Comparison of ENCODE assay signal across 13 cellular contexts in the genomic region with DNA sequence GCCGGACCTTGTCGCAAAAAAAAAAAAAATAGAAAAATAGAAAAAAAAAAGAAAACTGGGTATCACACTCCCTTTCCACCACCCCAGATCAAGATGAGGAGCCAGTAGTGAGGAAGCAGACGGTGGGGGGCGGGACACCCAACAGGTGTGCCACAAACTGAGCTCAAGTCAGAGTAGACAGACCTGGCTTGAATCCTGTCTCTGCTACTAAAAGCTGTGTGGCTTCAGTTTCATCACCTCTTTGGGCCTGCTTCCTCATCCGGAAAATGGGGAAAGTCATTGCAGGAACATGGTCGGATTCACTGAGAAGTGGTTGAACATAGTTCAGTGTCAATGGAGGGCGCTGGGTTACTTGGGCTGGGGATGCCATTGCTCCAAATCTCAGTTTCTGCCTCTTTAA. TPM values are rescaled to one million over a fixed set of nuclear protein-coding genes. Genes with fewer than 3 reads are reported as not detected.
DNase-seq lines count a peak whose midpoint lies in the region; TF ChIP-seq lines count a peak whose summit lies in the region.
"Had no signal": no experiment of that assay in that cellular context is flagged by ENCODE, and none has a peak within 500 bp of the region (broad histone marks: within the 10 kb centered on the region; RNA-seq: fewer than 3 reads in every experiment).

No MANE protein-coding gene starts in this region.

- H3K9me3 ChIP-seq in SK-N-MC (ENCODE audit: low read depth, low read length): no peaks in the 10 kb centered on the region
- no peaks in the 10 kb centered on the region for H3K9me3 ChIP-seq in duodenal mucosa (ENCODE audit: control insufficient read depth in 1 of 2, low read length in 2 of 2)
- H3K9me3 ChIP-seq in suprapubic skin: no peaks in the 10 kb centered on the region
- H3K9me3 ChIP-seq in Karpas-422 (ENCODE audit: low read length): no peaks in the 10 kb centered on the region
- H3K9me3 ChIP-seq: MG63 had no signal

- H2AFZ ChIP-seq in Karpas-422 (ENCODE audit: low read length): no peak overlapping the region

- H3K27me3 ChIP-seq in duodenal mucosa (ENCODE audit: control insufficient read depth in 1 of 2, insufficient read depth in 2 of 2, low read length in 2 of 2): no peaks in the 10 kb centered on the region
- H3K27me3 ChIP-seq in suprapubic skin: peaks cover 4% of the 10 kb centered on the region
- H3K27me3 ChIP-seq in Karpas-422 (ENCODE audit: low read length): no peaks in the 10 kb centered on the region

- no peak for TF ChIP-seq CTCF in mesothelial cell of epicardium (IDR thresholded peaks at IDR 0.05; ENCODE audit: unreplicated experiment)
- no peak for TF ChIP-seq CTCF in suprapubic skin (IDR thresholded peaks at IDR 0.05)
- no peak for TF ChIP-seq CTCF in HFFc6 (IDR thresholded peaks at IDR 0.05)

- H3K9me3 Mint-ChIP-seq in mesothelial cell of epicardium (no peaks in the 10 kb centered on the region), HFFc6 (no peaks in the 10 kb centered on the region; the same call in 1 of the 2 replicates)

- no peaks in the 10 kb centered on the region for H4K20me1 ChIP-seq in Karpas-422 (ENCODE audit: insufficient read depth, low read depth, low read length)

- TF ChIP-seq POLR2A in suprapubic skin (IDR thresholded peaks at IDR 0.05): no peak

- H3K4me1 ChIP-seq in duodenal mucosa (ENCODE audit: control insufficient read depth in 1 of 2, insufficient read depth in 2 of 2, low read length in 2 of 2): peaks cover 48 to 56% of the 10 kb centered on the region in 2 donors
- peaks cover 71% of the 10 kb centered on the region for H3K4me1 ChIP-seq in suprapubic skin
- peaks cover 5% of the 10 kb centered on the region for H3K4me1 ChIP-seq in Karpas-422 (ENCODE audit: low read length)

- no peak overlapping the region for H3K4me2 ChIP-seq in Karpas-422 (ENCODE audit: low read depth, low read length, poor library complexity, severe bottlenecking)

- H3K79me2 ChIP-seq in Karpas-422 (ENCODE audit: low read length): no peaks in the 10 kb centered on the region

- H3K27ac Mint-ChIP-seq in mesothelial cell of epicardium (peak overlapping the region; percentile 93), HFFc6 (no peak overlapping the region)

- WGBS in suprapubic skin: 62% methylated on average over 7 of the region's 7 CpGs

- H3K27me3 Mint-ChIP-seq in mesothelial cell of epicardium (ENCODE audit: low read depth) (no peaks in the 10 kb centered on the region), HFFc6 (ENCODE audit: insufficient read depth) (peaks cover 4% of the 10 kb centered on the region)

- peaks cover 6% of the 10 kb centered on the region for H3K36me3 Mint-ChIP-seq in mesothelial cell of epicardium
- H3K36me3 Mint-ChIP-seq in HFFc6 (ENCODE audit: low read depth): peaks cover 6% of the 10 kb centered on the region; the same call in 1 of the 2 replicates

- H3K27ac ChIP-seq in SK-N-MC (peak overlapping the region; percentile 77), duodenal mucosa (ENCODE audit: low read depth, low read length) (no peak overlapping the region), suprapubic skin (peak overlapping the region; percentile 90), Karpas-422 (ENCODE audit: low read length) (no peak overlapping the region)

- H3K4me1 Mint-ChIP-seq in mesothelial cell of epicardium (peaks cover 62% of the 10 kb centered on the region), HFFc6 (ENCODE audit: low read depth) (peaks cover 24% of the 10 kb centered on the region)

- DNase-seq in SK-N-MC (ENCODE audit: low read depth, low spot score) (no peak), mesothelial cell of epicardium (ENCODE audit: low spot score in 2 of 2, unreplicated experiment in 2 of 2) (no peak), suprapubic skin (ENCODE audit: low spot score in 2 of 2) (peak in 1 of 2 donors; percentile 69), Karpas-422 (no peak), epidermal melanocyte (ENCODE audit: insufficient read length, low spot score) (no peak), HFFc6 (no peak), HUDEP-2 (lab: John Stamatoyannopoulos, UW; ENCODE audit: unreplicated experiment in 76 of 76) (no peak)
- DNase-seq: activated T-cell treated with anti-CD3 and anti-CD28 coated beads, Interleukin-2, amount 50 U/mL, for 48 hours; NCI-H526 treated with DMSO at 0.1 percent for 48 hours; trophoblast cell had no signal

- no peak overlapping the region for H3K4me3 Mint-ChIP-seq in mesothelial cell of epicardium
- H3K4me3 Mint-ChIP-seq in HFFc6: no peak overlapping the region

- no peaks in the 10 kb centered on the region; the same call in 1 of the 2 replicates for H3K36me3 ChIP-seq in SK-N-MC (ENCODE audit: insufficient read depth, low read length)
- no peaks in the 10 kb centered on the region for H3K36me3 ChIP-seq in duodenal mucosa (ENCODE audit: control insufficient read depth in 1 of 2, insufficient read depth in 2 of 2, low read length in 2 of 2)
- H3K36me3 ChIP-seq in suprapubic skin: peaks cover 4% of the 10 kb centered on the region
- H3K36me3 ChIP-seq in Karpas-422 (ENCODE audit: insufficient read depth, low read length): no peaks in the 10 kb centered on the region
- H3K36me3 ChIP-seq: MG63 had no signal

- H3K4me3 ChIP-seq in SK-N-MC (no peak overlapping the region), duodenal mucosa (ENCODE audit: low read depth in 1 of 2, low read length in 2 of 2) (no peak overlapping the region), suprapubic skin (peak overlapping the region; percentile 42), Karpas-422 (ENCODE audit: low read length) (no peak overlapping the region)
- H3K4me3 ChIP-seq: MG63 had no signal

- H3K9ac ChIP-seq in SK-N-MC (ENCODE audit: insufficient read length) (no peak overlapping the region), duodenal mucosa (ENCODE audit: low read depth in 1 of 2, low read length in 2 of 2) (peak overlapping the region; percentile 2 to 31), Karpas-422 (ENCODE audit: low read length) (no peak overlapping the region)

- no peak for TF ChIP-seq EP300 in suprapubic skin (IDR thresholded peaks at IDR 0.05)

- H3K9me2 ChIP-seq in Karpas-422 (replicated peaks; ENCODE audit: insufficient read depth, low read length): no peaks in the 10 kb centered on the region

RNA-seq across cellular contexts. Expression of a gene that starts 2.9 kb away (rescaled TPM):
- total RNA-seq in mesothelial cell of epicardium (164 to 175 TPM (median 165 TPM) in 3 replicates), suprapubic skin (10 to 100 TPM in 2 of 4 donors, 1 to 10 TPM in 2; 6.6 to 30.0 (median 18.5) TPM)
- not detected in 2 replicates for total RNA-seq in Karpas-422 (2014; rRNA removed; shearing (Covaris generic); ENCODE audit: low replicate concordance)
- total RNA-seq in HFFc6 (2021; fragmentation: NEBNext Ultra II Directional; extraction: Animal tissue kit (Norgen Biotek cat#: 25700)): 1 to 10 TPM in 4 of 6 experiments, under 1 TPM in 2; 0.14 to 3.3 (median 2.1) TPM
- total RNA-seq: SK-MEL-5 had no signal

RNA-seq across cellular contexts. Expression of a gene that starts 47.2 kb away (rescaled TPM):
- 80.6 to 86.4 TPM (median 85.2 TPM) in 3 replicates for total RNA-seq in mesothelial cell of epicardium
- total RNA-seq in suprapubic skin: 10 to 100 TPM; 38.2 to 66.0 (median 51.3) TPM
- 31.1 and 57.5 TPM in 2 replicates for total RNA-seq in Karpas-422 (2014; rRNA removed; shearing (Covaris generic); ENCODE audit: low replicate concordance)
- total RNA-seq in HFFc6 (2021; fragmentation: NEBNext Ultra II Directional; extraction: Animal tissue kit (Norgen Biotek cat#: 25700)): 10 to 100 TPM; 62.8 to 80.6 (median 76.3) TPM

Comparison
In these comparisons a context has a peak if more than half of its experiments do, and no peak if none do; other contexts are left out.
1. H3K27ac ChIP-seq: peak in SK-N-MC (single experiment) and suprapubic skin (single experiment); none in duodenal mucosa (single experiment) and Karpas-422 (single experiment).
2. H3K9ac ChIP-seq: peak in duodenal mucosa (2 of 2); none in SK-N-MC (single experiment) and Karpas-422 (single experiment).